Comparison of ENCODE assay signal across 13 cellular contexts in the genomic region with DNA sequence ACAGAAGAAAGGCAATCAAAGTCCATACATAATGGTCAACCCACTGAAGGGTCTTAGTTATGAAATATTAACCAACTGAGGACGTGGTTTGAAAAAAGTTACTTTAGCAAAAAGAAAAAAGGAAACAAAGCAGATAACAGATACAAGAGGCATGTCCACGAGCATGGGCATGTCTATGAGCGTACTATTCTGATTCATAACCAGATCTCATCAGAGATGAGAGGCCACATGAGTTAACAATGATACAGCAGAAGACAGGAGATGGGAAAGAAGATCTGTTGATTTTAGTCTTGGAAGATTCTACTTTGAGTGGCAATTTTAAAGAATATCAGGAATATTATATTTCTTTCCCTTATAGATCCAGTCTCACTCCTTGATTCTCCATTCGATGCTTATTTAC.
DNase-seq lines count a peak whose midpoint lies in the region; FAIRE-seq and TF ChIP-seq lines count a peak whose summit lies in the region.
"Had no signal": no experiment of that assay in that cellular context is flagged by ENCODE, and none has a peak within 500 bp of the region (broad histone marks: within the 10 kb centered on the region; RNA-seq: fewer than 3 reads in every experiment).

No MANE protein-coding gene starts in this region.

- H3K27me3 ChIP-seq in bronchial epithelial cell (ENCODE audit: control insufficient read depth, insufficient read depth, low read length), result no peaks in the 10 kb centered on the region

- no peaks in the 10 kb centered on the region for H3K36me3 ChIP-seq in bronchial epithelial cell (ENCODE audit: control insufficient read depth, insufficient read depth, low read length)

- H3K4me3 ChIP-seq in bronchial epithelial cell (ENCODE audit: low read depth, low read length), result no peak overlapping the region
- H3K4me3 ChIP-seq: GM23338 had no signal

- DNase-seq in Caki2 (ENCODE audit: low read depth) (peak; percentile 75), RCC 7860 (ENCODE audit: low spot score) (peak; percentile 59), bronchial epithelial cell (ENCODE audit: low read depth) (peak; percentile 76), kidney tubule cell (ENCODE audit: low spot score) (peak; percentile 64), HuH-7.5 (ENCODE audit: low spot score) (no peak), OCI-M1 (lab: John Stamatoyannopoulos, UW) (no peak), medulla oblongata (ENCODE audit: extremely low spot score) (no peak)
- DNase-seq: C1 segment of cervical spinal cord; CD4-positive, alpha-beta T cell; DMS79 had no signal

- TF ChIP-seq CTCF in bronchial epithelial cell (IDR thresholded peaks at IDR 0.05; ENCODE audit: insufficient read depth, low read length, severe bottlenecking), result no peak

- FAIRE-seq in RCC 7860 (lab: Jason Lieb, UNC) (no peak), bronchial epithelial cell (lab: Jason Lieb, UNC) (no peak)
- FAIRE-seq: G401.6, GM12892 had no signal

- in situ Hi-C loops in Caki2 (cut with HindIII; ENCODE audit: low pct_unique_long_range_greater_than_20kb, low sequenced_read_pairs), result no loop called here

Comparison
In these comparisons a context has a peak if more than half of its experiments do, and no peak if none do; other contexts are left out.
1. DNase-seq: peak in Caki2 (single experiment), RCC 7860 (single experiment), bronchial epithelial cell (single experiment) and kidney tubule cell (single experiment); none in HuH-7.5 (single experiment), OCI-M1 (single experiment) and medulla oblongata (single experiment).